In genomic region chr19:50362656-50363424, GRCh38 we compare ENCODE assay signal across 17 cellular contexts. TPM values are rescaled to one million over a fixed set of nuclear protein-coding genes. Genes with fewer than 3 reads are reported as not detected.
DNase-seq lines count a peak whose midpoint lies in the region; ATAC-seq and TF ChIP-seq lines count a peak whose summit lies in the region.
"Had no signal": no experiment of that assay in that cellular context is flagged by ENCODE, and none has a peak within 500 bp of the region (broad histone marks: within the 10 kb centered on the region; RNA-seq: fewer than 3 reads in every experiment).

No MANE protein-coding gene starts in this region.

- 45 to 47% methylated on average over 11 of the region's 11 CpGs for WGBS in thyroid gland, 2 donors

- CTCF ChIA-PET in activated CD8-positive, alpha-beta T cell treated with anti-CD3 and anti-CD28 coated beads for 36 hours (lab: Charles Lee), result interaction anchor here (1.1 to 1.3 kb wide), 3 partner anchors 98 to 110 kb away, joined by 3 to 5 read pairs (median 4); no protein-coding TSS in a partner anchor

- ATAC-seq in activated CD8-positive, alpha-beta T cell treated with anti-CD3 and anti-CD28 coated beads for 36 hours, result peak; percentile 21
- ATAC-seq in left lung (peak; percentile 34), GM18517 (IDR thresholded peaks at IDR 0.05; ENCODE audit: unreplicated experiment) (no peak), GM19452 (IDR thresholded peaks at IDR 0.05; ENCODE audit: unreplicated experiment) (no peak)

- peak overlapping the region; percentile 90 for H3K27ac Mint-ChIP-seq in activated CD8-positive, alpha-beta T cell treated with anti-CD3 and anti-CD28 coated beads for 36 hours

- H3K36me3 ChIP-seq in left lung, result peaks cover 0 to 16% of the 10 kb centered on the region in 2 donors
- H3K36me3 ChIP-seq in thyroid gland, result no peaks in the 10 kb centered on the region
- H3K36me3 ChIP-seq: neutrophil, sigmoid colon, thoracic aorta had no signal

- peaks cover 40% of the 10 kb centered on the region for H3K36me3 Mint-ChIP-seq in activated CD8-positive, alpha-beta T cell treated with anti-CD3 and anti-CD28 coated beads for 36 hours (ENCODE audit: low read depth)

- peak overlapping the region; percentile 11 to 36 for H3K4me3 ChIP-seq in left lung
- H3K4me3 ChIP-seq in thyroid gland (replicated peaks in 1 of 3), result no peak overlapping the region
- H3K4me3 ChIP-seq in coronary artery, result no peak overlapping the region
- H3K4me3 ChIP-seq: sigmoid colon, thoracic aorta had no signal

- intact Hi-C loops in activated CD8-positive, alpha-beta T cell treated with anti-CD3 and anti-CD28 coated beads for 36 hours (cut with micrococcal nuclease), result loop anchor here (10.0 kb wide), 1 partner anchor 52 kb away; the partner anchor contains the start of gene SPIB
- intact Hi-C loops in left lung (cut with DNase I), result loop anchor here in 1 of 2 donors (10.0 kb wide), 2 partner anchors 52 to 422 kb away; partner anchors contain the start of gene SPIB
- intact Hi-C loops in thyroid gland (cut with DNase I), result loop anchor here (5.0 kb wide), 2 partner anchors 54 to 99 kb away; partner anchors contain the start of gene SPIB

- TF ChIP-seq POLR2A in thyroid gland (IDR thresholded peaks at IDR 0.05), result no peak

- H3K27ac ChIP-seq in left lung (peak overlapping the region; percentile 72 to 84), thyroid gland (peak overlapping the region in 1 of 3 donors; percentile 39), coronary artery (no peak overlapping the region)
- H3K27ac ChIP-seq: neutrophil, sigmoid colon, thoracic aorta had no signal

- peaks cover 0 to 16% of the 10 kb centered on the region in 2 donors for H3K4me1 ChIP-seq in left lung
- H3K4me1 ChIP-seq in thyroid gland, result peaks cover 0 to 29% of the 10 kb centered on the region in 2 donors

- no peaks in the 10 kb centered on the region for H3K27me3 Mint-ChIP-seq in activated CD8-positive, alpha-beta T cell treated with anti-CD3 and anti-CD28 coated beads for 36 hours

- H3K9me3 ChIP-seq in left lung, result no peaks in the 10 kb centered on the region
- no peaks in the 10 kb centered on the region for H3K9me3 ChIP-seq in thyroid gland
- H3K9me3 ChIP-seq: neutrophil, sigmoid colon, thoracic aorta had no signal

- peaks cover 78% of the 10 kb centered on the region for H3K4me1 Mint-ChIP-seq in activated CD8-positive, alpha-beta T cell treated with anti-CD3 and anti-CD28 coated beads for 36 hours (ENCODE audit: low read depth)

- H3K27me3 ChIP-seq in left lung, result peaks cover 0 to 1% of the 10 kb centered on the region in 2 donors
- no peaks in the 10 kb centered on the region for H3K27me3 ChIP-seq in thyroid gland
- H3K27me3 ChIP-seq: sigmoid colon had no signal

- H3K4me3 Mint-ChIP-seq in activated CD8-positive, alpha-beta T cell treated with anti-CD3 and anti-CD28 coated beads for 36 hours, result peak overlapping the region; percentile 46

- POLR2A ChIA-PET in activated CD8-positive, alpha-beta T cell treated with anti-CD3 and anti-CD28 coated beads for 36 hours (lab: Charles Lee), result interaction anchor here (0.9 to 1.5 kb wide), 2 partner anchors 13 to 21 kb away, joined by 5 read pairs; partner anchors contain the start of genes NR1H2 and POLD1

- H3K9me3 Mint-ChIP-seq in activated CD8-positive, alpha-beta T cell treated with anti-CD3 and anti-CD28 coated beads for 36 hours, result peaks cover 3% of the 10 kb centered on the region

- no peak for TF ChIP-seq CTCF in activated CD8-positive, alpha-beta T cell treated with anti-CD3 and anti-CD28 coated beads for 36 hours (IDR thresholded peaks at IDR 0.05)
- no peak for TF ChIP-seq CTCF in left lung (IDR thresholded peaks at IDR 0.05)
- no peak for TF ChIP-seq CTCF in thyroid gland (IDR thresholded peaks at IDR 0.05)
- TF ChIP-seq CTCF in coronary artery (IDR thresholded peaks at IDR 0.05), result no peak

- peak; percentile 49 for DNase-seq in activated naive CD4-positive, alpha-beta T cell treated with Interleukin-2 at 50 U/mL for 16 hours
- no peak for DNase-seq in activated naive CD4-positive, alpha-beta T cell (lab: John Stamatoyannopoulos, UW)
- DNase-seq in activated CD8-positive, alpha-beta T cell treated with anti-CD3 and anti-CD28 coated beads for 36 hours, result peak; percentile 61
- DNase-seq in left lung (no peak), thyroid gland (peak; percentile 55 to 64), coronary artery (ENCODE audit: low spot score) (no peak)
- DNase-seq: DMS79 treated with DMSO at 0.1 percent for 48 hours; effector CD8-positive, alpha-beta T cell; NCI-H2081; NK-92 treated with Interleukin-12 subunit alpha and Interleukin-12 subunit beta, amount 100 ng/mL, for 24 hours; sigmoid colon had no signal

RNA-seq across cellular contexts. Expression of gene NAPSA, which starts 2.6 kb away (rescaled TPM):
- total RNA-seq in activated CD8-positive, alpha-beta T cell treated with anti-CD3 and anti-CD28 coated beads for 36 hours, result 10 to 100 TPM; 18.3 to 20.0 TPM
- total RNA-seq in left lung (1,000 to 10,000 TPM; 1,284 to 3,296 TPM), thyroid gland (1 to 10 TPM in 2 of 4 donors, under 1 TPM in 2; 0.46 to 3.4 (median 1.5) TPM)
- total RNA-seq: thoracic aorta had no signal

RNA-seq across cellular contexts. Expression of gene NR1H2, which starts 13.4 kb away (rescaled TPM):
- 10 to 100 TPM; 50.9 to 52.3 TPM for total RNA-seq in activated CD8-positive, alpha-beta T cell treated with anti-CD3 and anti-CD28 coated beads for 36 hours
- 10 to 100 TPM; 77.9 to 78.4 TPM for total RNA-seq in left lung
- total RNA-seq in thyroid gland, result 100 to 1,000 TPM in 2 of 4 donors, 10 to 100 TPM in 2; 76.4 to 114 (median 100) TPM

RNA-seq across cellular contexts. Expression of gene POLD1, which starts 21.3 kb away (rescaled TPM):
- total RNA-seq in activated CD8-positive, alpha-beta T cell treated with anti-CD3 and anti-CD28 coated beads for 36 hours, result 100 to 1,000 TPM; 214 to 215 TPM
- total RNA-seq in left lung (10 to 100 TPM; 38.3 to 58.3 TPM), thyroid gland (10 to 100 TPM; 12.9 to 27.5 (median 19.0) TPM)

RNA-seq across cellular contexts. Expression of gene KCNC3, which starts 33.7 kb away (rescaled TPM):
- total RNA-seq in activated CD8-positive, alpha-beta T cell treated with anti-CD3 and anti-CD28 coated beads for 36 hours, result under 1 TPM; 0.77 to 0.81 TPM
- total RNA-seq in left lung (10 to 100 TPM in 1 of 2 donors, 1 to 10 TPM in 1; 8.5 to 14.7 TPM), thyroid gland (10 to 100 TPM in 3 of 4 donors, 1 to 10 TPM in 1; 5.9 to 32.8 (median 17.2) TPM)
- total RNA-seq: fibroblast of villous mesenchyme had no signal

RNA-seq across cellular contexts. Expression of gene SPIB, which starts 55.9 kb away (rescaled TPM):
- total RNA-seq in activated CD8-positive, alpha-beta T cell treated with anti-CD3 and anti-CD28 coated beads for 36 hours, result 1 to 10 TPM in 1 of 2 experiments, under 1 TPM in 1; 0.68 to 1.5 TPM
- under 1 TPM; 0.32 to 0.34 TPM for total RNA-seq in left lung
- not detected for total RNA-seq in thyroid gland
- total RNA-seq: fibroblast of villous mesenchyme, lower leg skin, thoracic aorta had no signal

Comparison
In these comparisons a context has a peak if more than half of its experiments do, and no peak if none do; other contexts are left out.
1. DNase-seq: peak in activated naive CD4-positive, alpha-beta T cell treated with Interleukin-2 at 50 U/mL for 16 hours (single experiment), activated CD8-positive, alpha-beta T cell treated with anti-CD3 and anti-CD28 coated beads for 36 hours (single experiment) and thyroid gland (2 of 2); none in activated naive CD4-positive, alpha-beta T cell (0 of 4), left lung (0 of 2) and coronary artery (single experiment).
2. ATAC-seq: peak in activated CD8-positive, alpha-beta T cell treated with anti-CD3 and anti-CD28 coated beads for 36 hours (single experiment) and left lung (single experiment); none in GM18517 (single experiment) and GM19452 (single experiment).
3. H3K27ac ChIP-seq: peak in left lung (2 of 2); none in coronary artery (0 of 2).
4. H3K4me3 ChIP-seq: peak in left lung (2 of 2); none in thyroid gland (0 of 3) and coronary artery (single experiment).
5. RNA of gene NAPSA, which starts 2.6 kb away (total RNA-seq): 1,284 to 3,296 TPM in left lung; 18.3 to 20.0 TPM in activated CD8-positive, alpha-beta T cell treated with anti-CD3 and anti-CD28 coated beads for 36 hours and 0.46 to 3.4 TPM in thyroid gland; every median in the first group is over 10 times any median in the second.